ENCODE assay signal across 8 cellular contexts in genomic region chr16:88453217-88453531, GRCh38. TPM values are rescaled to one million over a fixed set of nuclear protein-coding genes. Genes with fewer than 3 reads are reported as not detected.
DNase-seq lines count a peak whose midpoint lies in the region; ATAC-seq, FAIRE-seq and TF ChIP-seq lines count a peak whose summit lies in the region.

Gene ZFPM1 (plus strand): TSS chr16:88453280. CDS start chr16:88453639, 359 bp downstream.

- peak within 1 kb of the TSS; percentile 76 to 91 (median 83) for H3K9ac ChIP-seq in BLaER1 treated with 17β-estradiol and CSF1 and Interleukin-3, amounts not matched to agents 10 nM and 100 nM

- peaks cover 0 to 46% (median 43%) of the 10 kb centered on the region in 11 experiments; a peak in 20 of 22 replicates for H4K20me1 ChIP-seq in BLaER1 treated with 17β-estradiol and CSF1 and Interleukin-3, amounts not matched to agents 10 nM and 100 nM

- H3K9me3 Mint-ChIP-seq in central memory CD8-positive, alpha-beta T cell: no peaks in the 10 kb centered on the region
- H3K9me3 Mint-ChIP-seq in natural killer cell treated with Interleukin-12 subunit alpha and Interleukin-12 subunit beta and Interleukin-15 and Interleukin-18, amount 100 ng/mL, for 72 hours: no peaks in the 10 kb centered on the region

- H3K4me1 Mint-ChIP-seq in central memory CD8-positive, alpha-beta T cell: peaks cover 40% of the 10 kb centered on the region
- peaks cover 18 to 21% of the 10 kb centered on the region in 2 donors for H3K4me1 Mint-ChIP-seq in natural killer cell treated with Interleukin-12 subunit alpha and Interleukin-12 subunit beta and Interleukin-15 and Interleukin-18, amount 100 ng/mL, for 72 hours (ENCODE audit: low read depth in 2 of 2)

- TF ChIP-seq POLR2A in GM12892 (IDR thresholded peaks at IDR 0.05; ENCODE audit: low read depth, low read length): no peak

- no peak for FAIRE-seq in GM12892 (lab: Jason Lieb, UNC)

- H3K27me3 ChIP-seq in BLaER1 treated with 17β-estradiol and CSF1 and Interleukin-3, amounts not matched to agents 10 nM and 100 nM: peaks cover 0 to 8% (median 0%) of the 10 kb centered on the region in 11 experiments; a peak in 6 of 22 replicates
- H3K27me3 ChIP-seq in HL-60 (ENCODE audit: insufficient read depth, poor library complexity, severe bottlenecking): peaks cover 14% of the 10 kb centered on the region

- peaks cover 0 to 3% (median 0%) of the 10 kb centered on the region in 11 experiments; a peak in 1 of 22 replicates for H3K36me3 ChIP-seq in BLaER1 treated with 17β-estradiol and CSF1 and Interleukin-3, amounts not matched to agents 10 nM and 100 nM

- DNase-seq in HL-60 (ENCODE audit: low read depth in 1 of 2, low spot score in 1 of 2): no peak
- DNase-seq in central memory CD8-positive, alpha-beta T cell (ENCODE audit: low spot score in 2 of 2): no peak
- no peak for DNase-seq in natural killer cell treated with Interleukin-12 subunit alpha and Interleukin-12 subunit beta and Interleukin-15 and Interleukin-18, amount 100 ng/mL, for 72 hours (ENCODE audit: low spot score)
- DNase-seq in occipital lobe (lab: John Stamatoyannopoulos, UW): no peak
- DNase-seq in GM12892 (ENCODE audit: insufficient read length): no peak
- DNase-seq in NCI-H82 treated with DMSO at 0.1 percent for 48 hours (lab: John Stamatoyannopoulos, UW; ENCODE audit: unreplicated experiment): no peak
- DNase-seq in NK-92 (lab: John Stamatoyannopoulos, UW; ENCODE audit: unreplicated experiment): no peak

- peaks cover 20% of the 10 kb centered on the region for H3K36me3 Mint-ChIP-seq in central memory CD8-positive, alpha-beta T cell (ENCODE audit: insufficient read depth)
- no peaks in the 10 kb centered on the region for H3K36me3 Mint-ChIP-seq in natural killer cell treated with Interleukin-12 subunit alpha and Interleukin-12 subunit beta and Interleukin-15 and Interleukin-18, amount 100 ng/mL, for 72 hours

- no peaks in the 10 kb centered on the region for H3K9me3 ChIP-seq in BLaER1 treated with 17β-estradiol and CSF1 and Interleukin-3, amounts not matched to agents 10 nM and 100 nM (replicated peaks in 1 of 11)

- no peaks in the 10 kb centered on the region for H3K27me3 Mint-ChIP-seq in central memory CD8-positive, alpha-beta T cell
- no peaks in the 10 kb centered on the region for H3K27me3 Mint-ChIP-seq in natural killer cell treated with Interleukin-12 subunit alpha and Interleukin-12 subunit beta and Interleukin-15 and Interleukin-18, amount 100 ng/mL, for 72 hours

- peak within 1 kb of the TSS; percentile 62 to 87 (median 79); a peak in 21 of 22 replicates for H3K27ac ChIP-seq in BLaER1 treated with 17β-estradiol and CSF1 and Interleukin-3, amounts not matched to agents 10 nM and 100 nM
- no peak within 1 kb of the TSS for H3K27ac ChIP-seq in HL-60 (replicated peaks)

- H3K4me3 ChIP-seq in BLaER1 treated with 17β-estradiol and CSF1 and Interleukin-3, amounts not matched to agents 10 nM and 100 nM: peak within 1 kb of the TSS; percentile 66 to 93 (median 82)
- peak within 1 kb of the TSS; percentile 34 for H3K4me3 ChIP-seq in HL-60 (replicated peaks; ENCODE audit: insufficient read depth, low read length)

- ATAC-seq in central memory CD8-positive, alpha-beta T cell (replicated peaks; ENCODE audit: extremely low read depth, poor library complexity, severe bottlenecking): peak; percentile 48
- no peak for ATAC-seq in natural killer cell treated with Interleukin-12 subunit alpha and Interleukin-12 subunit beta and Interleukin-15 and Interleukin-18, amount 100 ng/mL, for 72 hours

- H3K27ac Mint-ChIP-seq in central memory CD8-positive, alpha-beta T cell (ENCODE audit: low read depth): peak within 1 kb of the TSS; percentile 90
- peak within 1 kb of the TSS; percentile 62 to 66 for H3K27ac Mint-ChIP-seq in natural killer cell treated with Interleukin-12 subunit alpha and Interleukin-12 subunit beta and Interleukin-15 and Interleukin-18, amount 100 ng/mL, for 72 hours

- H3K4me1 ChIP-seq in BLaER1 treated with 17β-estradiol and CSF1 and Interleukin-3, amounts not matched to agents 10 nM and 100 nM: peaks cover 56 to 79% (median 72%) of the 10 kb centered on the region in 10 experiments

- no peak for TF ChIP-seq CTCF in HL-60 (IDR thresholded peaks at IDR 0.05; ENCODE audit: insufficient read depth, low read length)

- peak within 1 kb of the TSS; percentile 89 for H3K4me3 Mint-ChIP-seq in central memory CD8-positive, alpha-beta T cell
- H3K4me3 Mint-ChIP-seq in natural killer cell treated with Interleukin-12 subunit alpha and Interleukin-12 subunit beta and Interleukin-15 and Interleukin-18, amount 100 ng/mL, for 72 hours: peak within 1 kb of the TSS; percentile 94

- H3K4me2 ChIP-seq in BLaER1 treated with 17β-estradiol and CSF1 and Interleukin-3, amounts not matched to agents 10 nM and 100 nM: peak within 1 kb of the TSS; percentile 97 to 100 (median 99)

RNA-seq across cellular contexts. Expression of gene ZFPM1, which starts in this region (rescaled TPM):
- total RNA-seq in natural killer cell treated with Interleukin-12 subunit alpha and Interleukin-12 subunit beta and Interleukin-15 and Interleukin-18, amount 100 ng/mL, for 72 hours: 10 to 100 TPM; 23.5 to 24.5 TPM
- total RNA-seq in occipital lobe: 1.2 TPM
- polyA plus RNA-seq in GM12892 (2012; ENCODE audit: missing spikeins): 0.25 TPM

Comparison
In these comparisons a context has a peak if more than half of its experiments do, and no peak if none do; other contexts are left out.
1. RNA of gene ZFPM1 (total RNA-seq): 23.5 to 24.5 TPM in natural killer cell treated with Interleukin-12 subunit alpha and Interleukin-12 subunit beta and Interleukin-15 and Interleukin-18, amount 100 ng/mL, for 72 hours; 1.2 TPM in occipital lobe (single experiment); every median in the first group is over 10 times any median in the second.